In genomic region chr2:113930448-113930847, GRCh38 we compare ENCODE assay signal across 1 cellular context.
TF ChIP-seq lines count a peak whose summit lies in the region.

No MANE protein-coding gene starts in this region.

TF ChIP-seq in GM12878, 131 proteins besides CTCF, POLR2A, EP300 and RAD21:
- TF ChIP-seq TCF12 (IDR thresholded peaks at IDR 0.05; ENCODE audit: low read depth, low read length), result no peak
- TF ChIP-seq PKNOX1 (IDR thresholded peaks at IDR 0.05), result no peak
- TF ChIP-seq, protein P1, sequence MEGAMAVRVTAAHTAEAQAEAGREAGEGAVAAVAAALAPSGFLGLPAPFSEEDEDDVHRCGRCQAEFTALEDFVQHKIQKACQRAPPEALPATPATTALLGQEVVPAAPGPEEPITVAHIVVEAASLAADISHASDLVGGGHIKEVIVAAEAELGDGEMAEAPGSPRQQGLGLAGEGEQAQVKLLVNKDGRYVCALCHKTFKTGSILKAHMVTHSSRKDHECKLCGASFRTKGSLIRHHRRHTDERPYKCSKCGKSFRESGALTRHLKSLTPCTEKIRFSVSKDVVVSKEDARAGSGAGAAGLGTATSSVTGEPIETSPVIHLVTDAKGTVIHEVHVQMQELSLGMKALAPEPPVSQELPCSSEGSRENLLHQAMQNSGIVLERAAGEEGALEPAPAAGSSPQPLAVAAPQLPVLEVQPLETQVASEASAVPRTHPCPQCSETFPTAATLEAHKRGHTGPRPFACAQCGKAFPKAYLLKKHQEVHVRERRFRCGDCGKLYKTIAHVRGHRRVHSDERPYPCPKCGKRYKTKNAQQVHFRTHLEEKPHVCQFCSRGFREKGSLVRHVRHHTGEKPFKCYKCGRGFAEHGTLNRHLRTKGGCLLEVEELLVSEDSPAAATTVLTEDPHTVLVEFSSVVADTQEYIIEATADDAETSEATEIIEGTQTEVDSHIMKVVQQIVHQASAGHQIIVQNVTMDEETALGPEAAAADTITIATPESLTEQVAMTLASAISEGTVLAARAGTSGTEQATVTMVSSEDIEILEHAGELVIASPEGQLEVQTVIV (IDR thresholded peaks at IDR 0.05; ENCODE audit: borderline replicate concordance, partially characterized antibody), result no peak
- TF ChIP-seq CEBPZ (IDR thresholded peaks at IDR 0.05; ENCODE audit: low read depth, low read length), result no peak
